ENCODE assay signal across 22 cellular contexts in the genomic region with DNA sequence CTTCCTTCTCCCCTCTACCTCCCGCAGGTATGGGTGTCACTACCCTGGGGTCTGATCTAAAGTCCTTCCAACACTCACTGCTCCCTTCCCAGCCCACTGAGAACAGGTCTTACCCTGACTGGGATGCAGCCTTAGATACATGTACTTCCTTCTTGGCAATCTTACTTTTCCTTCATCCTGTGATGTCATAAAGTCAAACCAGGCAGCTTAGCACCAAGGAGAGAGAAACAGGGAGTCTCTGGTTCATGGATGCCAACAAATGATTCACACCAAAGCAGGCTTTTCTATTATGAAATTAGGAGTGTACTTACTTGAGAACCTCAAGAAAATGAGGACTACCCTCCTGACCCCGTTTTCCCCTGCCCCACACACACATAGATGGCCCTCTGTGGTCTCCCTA.
"Had no signal": no experiment of that assay in that cellular context is flagged by ENCODE, and none has a peak within 500 bp of the region (broad histone marks: within the 10 kb centered on the region; RNA-seq: fewer than 3 reads in every experiment).

No MANE protein-coding gene starts in this region.

- H3K36me3 Mint-ChIP-seq: activated naive CD8-positive, alpha-beta T cell had no signal

- H3K36me3 ChIP-seq: lower lobe of right lung, right atrium auricular region, transverse colon, vagina had no signal

- H3K27me3 ChIP-seq: right atrium auricular region, transverse colon, vagina had no signal

- H3K9me3 ChIP-seq: lower lobe of right lung, right atrium auricular region, transverse colon, vagina had no signal

- H3K4me3 ChIP-seq: lower lobe of right lung, right atrium auricular region, transverse colon, vagina had no signal

- DNase-seq: activated B cell treated with CpG ODN at 0.5 μM for 24 hours; activated CD4-positive, alpha-beta T cell treated with anti-CD3 and anti-CD28 coated beads for 48 hours; activated CD8-positive, alpha-beta memory T cell treated with anti-CD3 and anti-CD28 coated beads, Interleukin-2, amount 50 U/mL, for 4 hours; activated CD8-positive, alpha-beta T cell treated with anti-CD3 and anti-CD28 coated beads, Interleukin-2, amount 10 ng/mL, durations not matched to agents 7 days and 5 days; activated gamma-delta T cell; activated T-cell treated with anti-CD3 and anti-CD28 coated beads, Interleukin-2, amount 50 U/mL, for 72 hours; anterior cingulate cortex; dermis blood vessel endothelial cell; effector memory CD8-positive, alpha-beta T cell; left cardiac atrium; lower lobe of right lung; occipital lobe; small intestine; stimulated activated CD4-positive, alpha-beta T cell treated with anti-CD3 and anti-CD28 coated beads, Interleukin-4, amount 100 ng/mL, for 24 hours; stimulated activated naive CD4-positive, alpha-beta T cell; T-helper 2 cell; transverse colon had no signal

- ATAC-seq: activated CD8-positive, alpha-beta T cell treated with anti-CD3 and anti-CD28 coated beads, Interleukin-2, amount 10 ng/mL, durations not matched to agents 7 days and 5 days; activated T-cell treated with anti-CD3 and anti-CD28 coated beads, Interleukin-2, amount 50 U/mL, for 72 hours; effector memory CD8-positive, alpha-beta T cell; left cardiac atrium; lower lobe of right lung had no signal

- H3K4me3 Mint-ChIP-seq: activated B cell treated with CpG ODN at 0.5 μM for 24 hours; activated CD8-positive, alpha-beta T cell treated with anti-CD3 and anti-CD28 coated beads, Interleukin-2, amount 10 ng/mL, durations not matched to agents 7 days and 5 days; activated naive CD8-positive, alpha-beta T cell; activated T-cell treated with anti-CD3 and anti-CD28 coated beads, Interleukin-2, amount 50 U/mL, for 72 hours; effector memory CD8-positive, alpha-beta T cell; nephron had no signal

- H3K4me1 ChIP-seq: lower lobe of right lung, right atrium auricular region, vagina had no signal

- H3K27ac Mint-ChIP-seq: activated B cell treated with CpG ODN at 0.5 μM for 24 hours; activated CD8-positive, alpha-beta T cell treated with anti-CD3 and anti-CD28 coated beads, Interleukin-2, amount 10 ng/mL, durations not matched to agents 7 days and 5 days; activated naive CD8-positive, alpha-beta T cell; activated T-cell treated with anti-CD3 and anti-CD28 coated beads, Interleukin-2, amount 50 U/mL, for 72 hours; effector memory CD8-positive, alpha-beta T cell; nephron had no signal

- H3K9me3 Mint-ChIP-seq: activated B cell treated with CpG ODN at 0.5 μM for 24 hours; activated T-cell treated with anti-CD3 and anti-CD28 coated beads, Interleukin-2, amount 50 U/mL, for 72 hours; effector memory CD8-positive, alpha-beta T cell; nephron had no signal

- H3K27ac ChIP-seq: epithelial cell of prostate, lower lobe of right lung, right atrium auricular region, transverse colon, vagina had no signal
